ENCODE assay signal across 18 cellular contexts in genomic region chr22:45149671-45150070, GRCh38.
"Had no signal": no experiment of that assay in that cellular context is flagged by ENCODE, and none has a peak within 500 bp of the region (broad histone marks: within the 10 kb centered on the region; RNA-seq: fewer than 3 reads in every experiment).

No MANE protein-coding gene starts in this region.

- H3K9me3 ChIP-seq: left lung, ovary, prostate gland, spleen, testis had no signal

- H3K4me1 ChIP-seq: left lung, prostate gland, spleen, testis had no signal

- ATAC-seq: left lung; naive thymus-derived CD8-positive, alpha-beta T cell had no signal

- H3K36me3 ChIP-seq: left lung, ovary, prostate gland had no signal

- H3K27me3 ChIP-seq: left lung, ovary, spleen, testis had no signal

- DNase-seq: activated CD4-positive, alpha-beta memory T cell treated with anti-CD3 and anti-CD28 coated beads, Interleukin-2, amount 10 ng/mL, durations not matched to agents 7 days and 5 days; activated CD4-positive, alpha-beta T cell treated with anti-CD3 and anti-CD28 coated beads for 48 hours; activated effector memory CD4-positive, alpha-beta T cell treated with anti-CD3 and anti-CD28 coated beads, Interleukin-2, amount 50 U/mL, for 16 hours; activated naive CD4-positive, alpha-beta T cell treated with anti-CD3 and anti-CD28 coated beads, Interleukin-2, amount 10 ng/mL, durations not matched to agents 7 days and 5 days; anterior cingulate cortex; dermis blood vessel endothelial cell; effector CD8-positive, alpha-beta T cell; erythroblast; left lung; naive thymus-derived CD8-positive, alpha-beta T cell; ovary; spleen; stimulated activated CD4-positive, alpha-beta T cell treated with anti-CD3 and anti-CD28 coated beads, Interleukin-4, amount 100 ng/mL, for 1 hour; stimulated activated naive CD4-positive, alpha-beta T cell; T1000; testis; trophoblast cell had no signal

- H3K4me3 ChIP-seq: left lung, ovary, prostate gland, spleen, testis had no signal

- H3K27ac ChIP-seq: left lung, ovary, prostate gland, spleen, testis had no signal
